Comparison of ENCODE assay signal across 1 cellular context in genomic region chr5:1344975-1345838, GRCh38.
TF ChIP-seq lines count a peak whose summit lies in the region.

CLPTM1L (minus strand) TSS chr5:1345099; CDS start chr5:1344841, 258 bp downstream.

TF ChIP-seq in GM12878, 131 proteins besides CTCF, POLR2A, EP300 and RAD21 (continued from another document):
- TF ChIP-seq ZNF687 (IDR thresholded peaks at IDR 0.05) (peak; percentile 52; the same call in 1 of the 2 replicates), RBBP5 (conservative IDR thresholded peaks at IDR 0.05) (no peak), STAT1 (conservative IDR thresholded peaks at IDR 0.05) (0 out of 2 replicates have a peak, but pooled peaks have one; percentile 46), TAF1 (IDR thresholded peaks at IDR 0.05; ENCODE audit: borderline replicate concordance, low read depth, low read length) (peak; percentile 67; the same call in 1 of the 2 replicates), MXI1 (IDR thresholded peaks at IDR 0.05; ENCODE audit: low read depth, low read length) (peak; percentile 85), YY1 (IDR thresholded peaks at IDR 0.05; ENCODE audit: low read depth, low read length) (peak; percentile 35; the same call in 1 of the 2 replicates), CREB1 (IDR thresholded peaks at IDR 0.05; ENCODE audit: low read depth) (peak; percentile 98), GABPA (IDR thresholded peaks at IDR 0.05; ENCODE audit: low read depth) (peak; percentile 75), SUZ12 (IDR thresholded peaks at IDR 0.05; ENCODE audit: unreplicated experiment) (no peak), PBX3 (IDR thresholded peaks at IDR 0.05; ENCODE audit: insufficient replicate concordance, low read depth, low read length) (peak; percentile 24), CHD1 (IDR thresholded peaks at IDR 0.05; ENCODE audit: low read depth, low read length) (no peak), RUNX3 (IDR thresholded peaks at IDR 0.05; ENCODE audit: low read length) (no peak), ZNF622 (IDR thresholded peaks at IDR 0.05) (no peak), ZNF207 (IDR thresholded peaks at IDR 0.05; ENCODE audit: borderline replicate concordance) (peak; percentile 79; the same call in 1 of the 2 replicates), NKRF (conservative IDR thresholded peaks at IDR 0.05) (peak; percentile 92), BCL3 (IDR thresholded peaks at IDR 0.05; ENCODE audit: borderline replicate concordance, insufficient read depth, low read depth, low read length, poor library complexity, severe bottlenecking) (no peak), IKZF1 (conservative IDR thresholded peaks at IDR 0.05) (peak; percentile 98), RB1 (IDR thresholded peaks at IDR 0.05; ENCODE audit: borderline replicate concordance) (peak; percentile 73), NFXL1 (IDR thresholded peaks at IDR 0.05; ENCODE audit: borderline replicate concordance) (0 out of 2 replicates have a peak, but pooled peaks have one; percentile 9), POLR2AphosphoS5 (IDR thresholded peaks at IDR 0.05; ENCODE audit: low read length) (peak; percentile 69), GATAD2B (conservative IDR thresholded peaks at IDR 0.05; ENCODE audit: low read depth) (peak; percentile 73; the same call in 1 of the 2 replicates), CREM (IDR thresholded peaks at IDR 0.05; ENCODE audit: low read depth) (peak; percentile 99), TCF3 (IDR thresholded peaks at IDR 0.05; ENCODE audit: borderline replicate concordance, insufficient read depth, low read depth, low read length) (peak; percentile 58; the same call in 1 of the 2 replicates), HCFC1 (IDR thresholded peaks at IDR 0.05; ENCODE audit: low read length) (peak; percentile 93), RELB (IDR thresholded peaks at IDR 0.05; ENCODE audit: low read depth) (peak; percentile 51; the same call in 1 of the 2 replicates), SIX5 (IDR thresholded peaks at IDR 0.05; ENCODE audit: low read depth, low read length, severe bottlenecking) (peak; percentile 78), PML (IDR thresholded peaks at IDR 0.05; ENCODE audit: low read length) (peak; percentile 31; the same call in 1 of the 2 replicates), NRF1 (conservative IDR thresholded peaks at IDR 0.05; ENCODE audit: low read depth, low read length) (peak; percentile 83), DPF2 (IDR thresholded peaks at IDR 0.05) (0 out of 2 replicates have a peak, but pooled peaks have one; percentile 45), ZBTB11 (CRISPR knock-in tag; IDR thresholded peaks at IDR 0.05) (peak; percentile 38; the same call in 1 of the 2 replicates), SREBF1 (IDR thresholded peaks at IDR 0.05; ENCODE audit: low read length) (peak; percentile 36; the same call in 1 of the 2 replicates), ETV6 (conservative IDR thresholded peaks at IDR 0.05 in 1 of 2, IDR thresholded peaks at IDR 0.05 in 1 of 2; ENCODE audit: borderline replicate concordance in 1 of 2, low read depth in 1 of 2) (no peak), ZSCAN29 (IDR thresholded peaks at IDR 0.05) (no peak), HDAC2 (IDR thresholded peaks at IDR 0.05) (no peak), ASH2L (IDR thresholded peaks at IDR 0.05; ENCODE audit: borderline replicate concordance, low read depth) (no peak), SMARCA5 (IDR thresholded peaks at IDR 0.05) (no peak), SMAD5 (IDR thresholded peaks at IDR 0.05; ENCODE audit: low read depth) (0 out of 2 replicates have a peak, but pooled peaks have one; percentile 52), ATF3 (IDR thresholded peaks at IDR 0.05; ENCODE audit: borderline replicate concordance, extremely low read depth, low read depth, low read length) (peak; percentile 96), SIN3A (IDR thresholded peaks at IDR 0.05; ENCODE audit: low read depth, low read length) (peak; percentile 90; the same call in 1 of the 2 replicates), NR2C1 (IDR thresholded peaks at IDR 0.05) (peak; percentile 68), CEBPB (IDR thresholded peaks at IDR 0.05; ENCODE audit: borderline replicate concordance in 1 of 2, low read depth in 2 of 2, low read length in 2 of 2) (no peak), MTA2 (IDR thresholded peaks at IDR 0.05; ENCODE audit: low read depth) (no peak), MEF2A (IDR thresholded peaks at IDR 0.05; ENCODE audit: insufficient read depth, low read depth, low read length) (0 out of 2 replicates have a peak, but pooled peaks have one; percentile 13), POLR2AphosphoS2 (IDR thresholded peaks at IDR 0.05; ENCODE audit: low read depth, low read length) (peak; percentile 75; the same call in 1 of the 2 replicates), ELK1 (IDR thresholded peaks at IDR 0.05; ENCODE audit: low read depth, low read length) (peak; percentile 86), STAT3 (IDR thresholded peaks at IDR 0.05; ENCODE audit: low read depth, low read length) (no peak)
